In genomic region chr1:54262244-54262643, GRCh38 we compare ENCODE assay signal across 22 cellular contexts.
"Had no signal": no experiment of that assay in that cellular context is flagged by ENCODE, and none has a peak within 500 bp of the region (broad histone marks: within the 10 kb centered on the region; RNA-seq: fewer than 3 reads in every experiment).

No MANE protein-coding gene starts in this region.

- H3K27ac Mint-ChIP-seq: activated B cell treated with CpG ODN at 0.5 μM for 24 hours; activated CD4-positive, alpha-beta memory T cell treated with anti-CD3 and anti-CD28 coated beads, Interleukin-2, amount 10 ng/mL, durations not matched to agents 7 days and 5 days; activated CD4-positive, alpha-beta T cell treated with anti-CD3 and anti-CD28 coated beads, Interleukin-2, amount 10 ng/mL, durations not matched to agents 7 days and 5 days; activated naive CD4-positive, alpha-beta T cell treated with anti-CD3 and anti-CD28 coated beads, Interleukin-2, amount 10 ng/mL, durations not matched to agents 7 days and 5 days; T-helper 1 cell treated with Interleukin-12 subunit alpha and Interleukin-12 subunit beta and Interleukin-4 antibody, amounts not matched to agents 30 μg/mL and 1 μg/mL, for 36 hours had no signal

- H3K9me3 ChIP-seq: breast epithelium, Peyer's patch had no signal

- H3K4me1 ChIP-seq: breast epithelium had no signal

- H3K4me3 Mint-ChIP-seq: activated B cell treated with CpG ODN at 0.5 μM for 24 hours; activated CD4-positive, alpha-beta memory T cell treated with anti-CD3 and anti-CD28 coated beads, Interleukin-2, amount 10 ng/mL, durations not matched to agents 7 days and 5 days; activated CD4-positive, alpha-beta T cell treated with anti-CD3 and anti-CD28 coated beads, Interleukin-2, amount 10 ng/mL, durations not matched to agents 7 days and 5 days; activated naive CD4-positive, alpha-beta T cell treated with anti-CD3 and anti-CD28 coated beads, Interleukin-2, amount 10 ng/mL, durations not matched to agents 7 days and 5 days; T-helper 1 cell treated with Interleukin-12 subunit alpha and Interleukin-12 subunit beta and Interleukin-4 antibody, amounts not matched to agents 30 μg/mL and 1 μg/mL, for 36 hours had no signal

- H3K36me3 ChIP-seq: breast epithelium, Peyer's patch had no signal

- DNase-seq: activated B cell treated with CpG ODN at 0.5 μM for 24 hours; activated CD4-positive, alpha-beta memory T cell treated with anti-CD3 and anti-CD28 coated beads, Interleukin-2, amount 10 ng/mL, durations not matched to agents 7 days and 5 days; activated CD4-positive, alpha-beta T cell treated with anti-CD3 and anti-CD28 coated beads for 1 hour; activated CD4-positive, alpha-beta T cell treated with anti-CD3 and anti-CD28 coated beads, Interleukin-2, amount 10 ng/mL, durations not matched to agents 7 days and 5 days; activated effector memory CD4-positive, alpha-beta T cell treated with anti-CD3 and anti-CD28 coated beads, Interleukin-2, amount 50 U/mL, for 16 hours; activated naive CD4-positive, alpha-beta T cell treated with anti-CD3 and anti-CD28 coated beads, Interleukin-2, amount 10 ng/mL, durations not matched to agents 7 days and 5 days; activated T-cell treated with anti-CD3 and anti-CD28 coated beads for 4 hours; aorta; caudate nucleus; MM.1S; NCI-H1105; NCI-H1436; NCI-H1694 treated with DMSO at 0.1 percent for 48 hours; NCI-H2029 treated with DMSO at 0.1 percent for 48 hours; NCI-H345; NCI-H524; Peyer's patch; SHP77 treated with DMSO at 0.1 percent for 48 hours; T-helper 9 cell had no signal

- H3K9me3 Mint-ChIP-seq: activated B cell treated with CpG ODN at 0.5 μM for 24 hours; activated CD4-positive, alpha-beta memory T cell treated with anti-CD3 and anti-CD28 coated beads, Interleukin-2, amount 10 ng/mL, durations not matched to agents 7 days and 5 days; activated CD4-positive, alpha-beta T cell treated with anti-CD3 and anti-CD28 coated beads, Interleukin-2, amount 10 ng/mL, durations not matched to agents 7 days and 5 days; activated naive CD4-positive, alpha-beta T cell treated with anti-CD3 and anti-CD28 coated beads, Interleukin-2, amount 10 ng/mL, durations not matched to agents 7 days and 5 days; T-helper 1 cell treated with Interleukin-12 subunit alpha and Interleukin-12 subunit beta and Interleukin-4 antibody, amounts not matched to agents 30 μg/mL and 1 μg/mL, for 36 hours had no signal

- H3K4me3 ChIP-seq: breast epithelium, Peyer's patch had no signal

- H3K4me1 Mint-ChIP-seq: activated B cell treated with CpG ODN at 0.5 μM for 24 hours had no signal

- H3K27me3 ChIP-seq: breast epithelium, Peyer's patch had no signal

- H3K27ac ChIP-seq: breast epithelium, Peyer's patch, RWPE1 had no signal

- H3K27me3 Mint-ChIP-seq: activated B cell treated with CpG ODN at 0.5 μM for 24 hours; activated CD4-positive, alpha-beta memory T cell treated with anti-CD3 and anti-CD28 coated beads, Interleukin-2, amount 10 ng/mL, durations not matched to agents 7 days and 5 days; activated CD4-positive, alpha-beta T cell treated with anti-CD3 and anti-CD28 coated beads, Interleukin-2, amount 10 ng/mL, durations not matched to agents 7 days and 5 days; activated naive CD4-positive, alpha-beta T cell treated with anti-CD3 and anti-CD28 coated beads, Interleukin-2, amount 10 ng/mL, durations not matched to agents 7 days and 5 days had no signal
